In the genomic region with DNA sequence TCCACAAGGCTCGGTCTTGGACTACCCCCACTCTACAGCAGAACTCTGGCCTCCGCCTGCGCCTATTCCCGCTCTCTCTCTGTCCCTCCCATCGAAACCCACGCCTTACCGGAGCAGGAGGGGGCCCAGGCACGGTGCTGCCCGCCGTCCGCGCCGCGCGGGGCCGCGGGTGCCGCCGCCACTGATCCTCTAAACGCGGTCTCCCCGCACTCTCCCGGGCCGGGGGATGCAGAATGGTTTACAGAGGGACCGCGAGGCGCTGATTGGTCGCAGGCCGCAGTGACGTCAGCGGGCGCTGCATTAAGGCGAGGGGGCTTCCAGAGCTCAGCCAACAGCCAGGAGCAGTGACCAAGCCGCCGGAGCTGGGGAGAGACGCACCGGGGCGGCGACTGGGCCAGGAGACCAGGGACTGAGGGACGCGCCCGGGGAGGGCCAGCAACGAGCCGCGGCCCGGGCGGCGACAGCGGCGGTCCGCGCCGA, we compare ENCODE assay signal across 1 cellular context.
TF ChIP-seq lines count a peak whose summit lies in the region.

No MANE protein-coding gene starts in this region.

TF ChIP-seq in H1, 55 proteins besides CTCF, POLR2A, EP300 and RAD21:
- TF ChIP-seq CHD1 (IDR thresholded peaks at IDR 0.05; ENCODE audit: low read depth, low read length) = no peak
- TF ChIP-seq, protein P1, sequence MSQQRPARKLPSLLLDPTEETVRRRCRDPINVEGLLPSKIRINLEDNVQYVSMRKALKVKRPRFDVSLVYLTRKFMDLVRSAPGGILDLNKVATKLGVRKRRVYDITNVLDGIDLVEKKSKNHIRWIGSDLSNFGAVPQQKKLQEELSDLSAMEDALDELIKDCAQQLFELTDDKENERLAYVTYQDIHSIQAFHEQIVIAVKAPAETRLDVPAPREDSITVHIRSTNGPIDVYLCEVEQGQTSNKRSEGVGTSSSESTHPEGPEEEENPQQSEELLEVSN (IDR thresholded peaks at IDR 0.05) = peak; percentile 20
- TF ChIP-seq SIX5 (IDR thresholded peaks at IDR 0.05; ENCODE audit: low read depth, low read length) = no peak
- TF ChIP-seq EZH2 (IDR thresholded peaks at IDR 0.05; ENCODE audit: low read depth, low read length, severe bottlenecking) = no peak
- TF ChIP-seq, protein P2, sequence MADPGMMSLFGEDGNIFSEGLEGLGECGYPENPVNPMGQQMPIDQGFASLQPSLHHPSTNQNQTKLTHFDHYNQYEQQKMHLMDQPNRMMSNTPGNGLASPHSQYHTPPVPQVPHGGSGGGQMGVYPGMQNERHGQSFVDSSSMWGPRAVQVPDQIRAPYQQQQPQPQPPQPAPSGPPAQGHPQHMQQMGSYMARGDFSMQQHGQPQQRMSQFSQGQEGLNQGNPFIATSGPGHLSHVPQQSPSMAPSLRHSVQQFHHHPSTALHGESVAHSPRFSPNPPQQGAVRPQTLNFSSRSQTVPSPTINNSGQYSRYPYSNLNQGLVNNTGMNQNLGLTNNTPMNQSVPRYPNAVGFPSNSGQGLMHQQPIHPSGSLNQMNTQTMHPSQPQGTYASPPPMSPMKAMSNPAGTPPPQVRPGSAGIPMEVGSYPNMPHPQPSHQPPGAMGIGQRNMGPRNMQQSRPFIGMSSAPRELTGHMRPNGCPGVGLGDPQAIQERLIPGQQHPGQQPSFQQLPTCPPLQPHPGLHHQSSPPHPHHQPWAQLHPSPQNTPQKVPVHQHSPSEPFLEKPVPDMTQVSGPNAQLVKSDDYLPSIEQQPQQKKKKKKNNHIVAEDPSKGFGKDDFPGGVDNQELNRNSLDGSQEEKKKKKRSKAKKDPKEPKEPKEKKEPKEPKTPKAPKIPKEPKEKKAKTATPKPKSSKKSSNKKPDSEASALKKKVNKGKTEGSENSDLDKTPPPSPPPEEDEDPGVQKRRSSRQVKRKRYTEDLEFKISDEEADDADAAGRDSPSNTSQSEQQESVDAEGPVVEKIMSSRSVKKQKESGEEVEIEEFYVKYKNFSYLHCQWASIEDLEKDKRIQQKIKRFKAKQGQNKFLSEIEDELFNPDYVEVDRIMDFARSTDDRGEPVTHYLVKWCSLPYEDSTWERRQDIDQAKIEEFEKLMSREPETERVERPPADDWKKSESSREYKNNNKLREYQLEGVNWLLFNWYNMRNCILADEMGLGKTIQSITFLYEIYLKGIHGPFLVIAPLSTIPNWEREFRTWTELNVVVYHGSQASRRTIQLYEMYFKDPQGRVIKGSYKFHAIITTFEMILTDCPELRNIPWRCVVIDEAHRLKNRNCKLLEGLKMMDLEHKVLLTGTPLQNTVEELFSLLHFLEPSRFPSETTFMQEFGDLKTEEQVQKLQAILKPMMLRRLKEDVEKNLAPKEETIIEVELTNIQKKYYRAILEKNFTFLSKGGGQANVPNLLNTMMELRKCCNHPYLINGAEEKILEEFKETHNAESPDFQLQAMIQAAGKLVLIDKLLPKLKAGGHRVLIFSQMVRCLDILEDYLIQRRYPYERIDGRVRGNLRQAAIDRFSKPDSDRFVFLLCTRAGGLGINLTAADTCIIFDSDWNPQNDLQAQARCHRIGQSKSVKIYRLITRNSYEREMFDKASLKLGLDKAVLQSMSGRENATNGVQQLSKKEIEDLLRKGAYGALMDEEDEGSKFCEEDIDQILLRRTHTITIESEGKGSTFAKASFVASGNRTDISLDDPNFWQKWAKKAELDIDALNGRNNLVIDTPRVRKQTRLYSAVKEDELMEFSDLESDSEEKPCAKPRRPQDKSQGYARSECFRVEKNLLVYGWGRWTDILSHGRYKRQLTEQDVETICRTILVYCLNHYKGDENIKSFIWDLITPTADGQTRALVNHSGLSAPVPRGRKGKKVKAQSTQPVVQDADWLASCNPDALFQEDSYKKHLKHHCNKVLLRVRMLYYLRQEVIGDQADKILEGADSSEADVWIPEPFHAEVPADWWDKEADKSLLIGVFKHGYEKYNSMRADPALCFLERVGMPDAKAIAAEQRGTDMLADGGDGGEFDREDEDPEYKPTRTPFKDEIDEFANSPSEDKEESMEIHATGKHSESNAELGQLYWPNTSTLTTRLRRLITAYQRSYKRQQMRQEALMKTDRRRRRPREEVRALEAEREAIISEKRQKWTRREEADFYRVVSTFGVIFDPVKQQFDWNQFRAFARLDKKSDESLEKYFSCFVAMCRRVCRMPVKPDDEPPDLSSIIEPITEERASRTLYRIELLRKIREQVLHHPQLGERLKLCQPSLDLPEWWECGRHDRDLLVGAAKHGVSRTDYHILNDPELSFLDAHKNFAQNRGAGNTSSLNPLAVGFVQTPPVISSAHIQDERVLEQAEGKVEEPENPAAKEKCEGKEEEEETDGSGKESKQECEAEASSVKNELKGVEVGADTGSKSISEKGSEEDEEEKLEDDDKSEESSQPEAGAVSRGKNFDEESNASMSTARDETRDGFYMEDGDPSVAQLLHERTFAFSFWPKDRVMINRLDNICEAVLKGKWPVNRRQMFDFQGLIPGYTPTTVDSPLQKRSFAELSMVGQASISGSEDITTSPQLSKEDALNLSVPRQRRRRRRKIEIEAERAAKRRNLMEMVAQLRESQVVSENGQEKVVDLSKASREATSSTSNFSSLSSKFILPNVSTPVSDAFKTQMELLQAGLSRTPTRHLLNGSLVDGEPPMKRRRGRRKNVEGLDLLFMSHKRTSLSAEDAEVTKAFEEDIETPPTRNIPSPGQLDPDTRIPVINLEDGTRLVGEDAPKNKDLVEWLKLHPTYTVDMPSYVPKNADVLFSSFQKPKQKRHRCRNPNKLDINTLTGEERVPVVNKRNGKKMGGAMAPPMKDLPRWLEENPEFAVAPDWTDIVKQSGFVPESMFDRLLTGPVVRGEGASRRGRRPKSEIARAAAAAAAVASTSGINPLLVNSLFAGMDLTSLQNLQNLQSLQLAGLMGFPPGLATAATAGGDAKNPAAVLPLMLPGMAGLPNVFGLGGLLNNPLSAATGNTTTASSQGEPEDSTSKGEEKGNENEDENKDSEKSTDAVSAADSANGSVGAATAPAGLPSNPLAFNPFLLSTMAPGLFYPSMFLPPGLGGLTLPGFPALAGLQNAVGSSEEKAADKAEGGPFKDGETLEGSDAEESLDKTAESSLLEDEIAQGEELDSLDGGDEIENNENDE (IDR thresholded peaks at IDR 0.05; ENCODE audit: insufficient replicate concordance, low read length) = no peak
- TF ChIP-seq BACH1 (IDR thresholded peaks at IDR 0.05; ENCODE audit: low read length) = no peak
- no peak for TF ChIP-seq MAX (IDR thresholded peaks at IDR 0.05)
- TF ChIP-seq ASH2L (IDR thresholded peaks at IDR 0.05; ENCODE audit: low read length) = peak; percentile 92
- TF ChIP-seq TBP (IDR thresholded peaks at IDR 0.05; ENCODE audit: low read depth, low read length) = no peak
- TF ChIP-seq KDM4A (IDR thresholded peaks at IDR 0.05; ENCODE audit: low read depth, low read length, severe bottlenecking) = peak; percentile 43
- no peak for TF ChIP-seq TCF12 (IDR thresholded peaks at IDR 0.05; ENCODE audit: low read depth, low read length)
- TF ChIP-seq CBX5 (IDR thresholded peaks at IDR 0.05; ENCODE audit: low read depth, low read length) = no peak
- no peak for TF ChIP-seq JUN (IDR thresholded peaks at IDR 0.05; ENCODE audit: low read depth, low read length)
- no peak for TF ChIP-seq SIRT6 (IDR thresholded peaks at IDR 0.05; ENCODE audit: low read length)
- TF ChIP-seq RBBP5 (IDR thresholded peaks at IDR 0.05; ENCODE audit: borderline replicate concordance, low read depth, low read length) = no peak; the same call in 1 of the 2 replicates
- no peak for TF ChIP-seq MAFK (IDR thresholded peaks at IDR 0.05; ENCODE audit: low read depth, low read length)
- 0 out of 2 replicates have a peak, but pooled peaks have one; percentile 19 for TF ChIP-seq SP1 (IDR thresholded peaks at IDR 0.05; ENCODE audit: low read depth, low read length)
- no peak for TF ChIP-seq RNF2 (IDR thresholded peaks at IDR 0.05; ENCODE audit: borderline replicate concordance, low read depth, low read length, missing control alignments, poor library complexity, severe bottlenecking)
- no peak for TF ChIP-seq SP2 (IDR thresholded peaks at IDR 0.05; ENCODE audit: low read length)
- peak; percentile 8; the same call in 1 of the 2 replicates for TF ChIP-seq KDM1A (IDR thresholded peaks at IDR 0.05; ENCODE audit: borderline replicate concordance, low read length)
- TF ChIP-seq NRF1 (IDR thresholded peaks at IDR 0.05; ENCODE audit: low read depth, low read length) = no peak
- 0 out of 4 replicates have a peak, but pooled peaks of 1 of the 2 experiments have one; percentile 39 for TF ChIP-seq SIN3A (conservative IDR thresholded peaks at IDR 0.05 in 1 of 2, IDR thresholded peaks at IDR 0.05 in 1 of 2; ENCODE audit: low read depth in 1 of 2, low read length in 2 of 2)
- TF ChIP-seq SP4 (IDR thresholded peaks at IDR 0.05; ENCODE audit: low read length) = no peak
- TF ChIP-seq TAF1 (IDR thresholded peaks at IDR 0.05; ENCODE audit: low read depth, low read length) = peak; percentile 51; the same call in 1 of the 2 replicates
- no peak for TF ChIP-seq CTBP2 (IDR thresholded peaks at IDR 0.05; ENCODE audit: borderline replicate concordance, insufficient read depth, insufficient read length, low read length)
- TF ChIP-seq HDAC2 (IDR thresholded peaks at IDR 0.05; ENCODE audit: borderline replicate concordance in 1 of 2, low read depth in 2 of 2, low read length in 2 of 2) = no peak
- no peak for TF ChIP-seq CHD2 (IDR thresholded peaks at IDR 0.05; ENCODE audit: low read length)
- no peak for TF ChIP-seq SAP30 (IDR thresholded peaks at IDR 0.05; ENCODE audit: insufficient read depth, insufficient replicate concordance, low read length)
- TF ChIP-seq ZNF274 (IDR thresholded peaks at IDR 0.05; ENCODE audit: borderline replicate concordance, extremely low read depth, low read length) = no peak
- TF ChIP-seq EGR1 (IDR thresholded peaks at IDR 0.05; ENCODE audit: borderline replicate concordance, low read depth, low read length) = no peak
- TF ChIP-seq RFX5 (IDR thresholded peaks at IDR 0.05; ENCODE audit: borderline replicate concordance, low read depth, low read length) = no peak
- no peak for TF ChIP-seq POLR2AphosphoS5 (IDR thresholded peaks at IDR 0.05; ENCODE audit: low read depth, low read length)
- TF ChIP-seq GABPA (IDR thresholded peaks at IDR 0.05; ENCODE audit: borderline replicate concordance, insufficient read depth, low read length) = no peak; the same call in 1 of the 2 replicates
- TF ChIP-seq SUZ12 (IDR thresholded peaks at IDR 0.05; ENCODE audit: low read length) = no peak; the same call in 1 of the 2 replicates
- no peak for TF ChIP-seq RXRA (IDR thresholded peaks at IDR 0.05; ENCODE audit: insufficient read depth, low read depth, low read length)
- TF ChIP-seq JUND (IDR thresholded peaks at IDR 0.05; ENCODE audit: low read length) = no peak
- no peak for TF ChIP-seq TAF7 (optimal IDR thresholded peaks at IDR 0.05; ENCODE audit: borderline replicate concordance, low read depth, low read length)
- TF ChIP-seq, protein P3, sequence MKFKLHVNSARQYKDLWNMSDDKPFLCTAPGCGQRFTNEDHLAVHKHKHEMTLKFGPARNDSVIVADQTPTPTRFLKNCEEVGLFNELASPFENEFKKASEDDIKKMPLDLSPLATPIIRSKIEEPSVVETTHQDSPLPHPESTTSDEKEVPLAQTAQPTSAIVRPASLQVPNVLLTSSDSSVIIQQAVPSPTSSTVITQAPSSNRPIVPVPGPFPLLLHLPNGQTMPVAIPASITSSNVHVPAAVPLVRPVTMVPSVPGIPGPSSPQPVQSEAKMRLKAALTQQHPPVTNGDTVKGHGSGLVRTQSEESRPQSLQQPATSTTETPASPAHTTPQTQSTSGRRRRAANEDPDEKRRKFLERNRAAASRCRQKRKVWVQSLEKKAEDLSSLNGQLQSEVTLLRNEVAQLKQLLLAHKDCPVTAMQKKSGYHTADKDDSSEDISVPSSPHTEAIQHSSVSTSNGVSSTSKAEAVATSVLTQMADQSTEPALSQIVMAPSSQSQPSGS (IDR thresholded peaks at IDR 0.05; ENCODE audit: low read length) = no peak
- no peak for TF ChIP-seq TEAD4 (IDR thresholded peaks at IDR 0.05; ENCODE audit: low read depth, low read length)
- no peak for TF ChIP-seq PHF8 (conservative IDR thresholded peaks at IDR 0.05; ENCODE audit: low read depth, low read length)
- TF ChIP-seq NANOG (IDR thresholded peaks at IDR 0.05; ENCODE audit: insufficient read depth, low read depth, low read length, poor library complexity, severe bottlenecking) = no peak
- no peak for TF ChIP-seq BRCA1 (IDR thresholded peaks at IDR 0.05; ENCODE audit: low read depth, low read length)
- TF ChIP-seq CBX8 (IDR thresholded peaks at IDR 0.05; ENCODE audit: borderline replicate concordance, low read depth, low read length) = no peak
- TF ChIP-seq HDAC6 (IDR thresholded peaks at IDR 0.05; ENCODE audit: low read depth, low read length) = no peak
- TF ChIP-seq CREB1 (IDR thresholded peaks at IDR 0.05) = peak; percentile 90
- no peak for TF ChIP-seq BCL11A (IDR thresholded peaks at IDR 0.05; ENCODE audit: low read depth in 2 of 2, low read length in 2 of 2)
